Comparison of ENCODE assay signal across 1 cellular context in the genomic region with DNA sequence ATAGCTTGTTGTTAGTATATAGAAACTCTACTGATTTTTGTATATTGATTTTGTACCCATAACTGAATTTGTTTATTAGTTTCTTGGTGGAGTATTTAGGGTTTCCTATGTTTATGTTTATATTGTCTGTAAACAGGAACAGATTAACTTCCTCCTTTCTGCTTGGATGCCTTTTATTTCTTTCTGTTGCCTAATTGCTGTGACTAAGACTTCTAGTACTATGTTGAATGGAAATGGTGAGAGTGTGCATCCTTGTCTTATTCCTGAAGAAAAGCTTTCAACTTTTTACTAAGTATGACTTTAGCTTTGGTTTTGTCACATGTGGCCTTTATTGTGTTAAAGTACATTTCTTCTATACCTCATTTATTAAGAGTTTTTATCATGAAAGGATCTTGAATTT.
TF ChIP-seq lines count a peak whose summit lies in the region.

No MANE protein-coding gene starts in this region.

TF ChIP-seq in HEK293, 187 proteins besides CTCF, POLR2A, EP300 and RAD21 (continued from another document):
- TF ChIP-seq AEBP2 (tag by site-specific recombination; IDR thresholded peaks at IDR 0.05; ENCODE audit: borderline replicate concordance) (no peak), GFI1B (tag by site-specific recombination; IDR thresholded peaks at IDR 0.05) (peak; percentile 29; the same call in 1 of the 2 replicates), TRIM28 (IDR thresholded peaks at IDR 0.05; ENCODE audit: borderline replicate concordance, low read length) (no peak), OSR2 (tag by site-specific recombination; IDR thresholded peaks at IDR 0.05) (no peak), ZNF311 (tag by site-specific recombination; IDR thresholded peaks at IDR 0.05; ENCODE audit: borderline replicate concordance) (no peak), ZNF354C (tag by site-specific recombination; IDR thresholded peaks at IDR 0.05; ENCODE audit: borderline replicate concordance, low read depth) (no peak), YY2 (tag by site-specific recombination; IDR thresholded peaks at IDR 0.05) (no peak), ZNF23 (tag by site-specific recombination; IDR thresholded peaks at IDR 0.05; ENCODE audit: borderline replicate concordance) (no peak)
